ENCODE assay signal across 1 cellular context in genomic region chr1:108691886-108692723, GRCh38.
TF ChIP-seq lines count a peak whose summit lies in the region.

TSS of gene PRPF38B (plus strand) at chr1:108692310. CDS start at chr1:108692592, 282 bp downstream.

TF ChIP-seq in GM12878, 131 proteins besides CTCF, POLR2A, EP300 and RAD21 (continued from another document):
- TF ChIP-seq NKRF (conservative IDR thresholded peaks at IDR 0.05), result peak; percentile 67
- peak; percentile 97 for TF ChIP-seq POLR2AphosphoS2 (IDR thresholded peaks at IDR 0.05; ENCODE audit: low read depth, low read length)
- TF ChIP-seq ZNF687 (IDR thresholded peaks at IDR 0.05), result peak; percentile 45; the same call in 1 of the 2 replicates
- TF ChIP-seq CHD1 (IDR thresholded peaks at IDR 0.05; ENCODE audit: low read depth, low read length), result no peak; the same call in 1 of the 2 replicates
- peak; percentile 46; the same call in 1 of the 2 replicates for TF ChIP-seq HDGF (IDR thresholded peaks at IDR 0.05)
- TF ChIP-seq ATF2 (IDR thresholded peaks at IDR 0.05; ENCODE audit: low read length), result no peak
- TF ChIP-seq JUNB (IDR thresholded peaks at IDR 0.05), result no peak
- no peak for TF ChIP-seq BMI1 (IDR thresholded peaks at IDR 0.05; ENCODE audit: borderline replicate concordance)
- peak; percentile 64; the same call in 1 of the 2 replicates for TF ChIP-seq NR2F1 (conservative IDR thresholded peaks at IDR 0.05)
- peak; percentile 91 for TF ChIP-seq GABPA (IDR thresholded peaks at IDR 0.05; ENCODE audit: low read depth)
- TF ChIP-seq MXI1 (IDR thresholded peaks at IDR 0.05; ENCODE audit: low read depth, low read length), result 0 out of 2 replicates have a peak, but pooled peaks have one; percentile 1
- peak; percentile 54 for TF ChIP-seq ATF7 (IDR thresholded peaks at IDR 0.05; ENCODE audit: low read depth)
- TF ChIP-seq HDAC6 (IDR thresholded peaks at IDR 0.05; ENCODE audit: unreplicated experiment), result no peak
- peak; percentile 55 for TF ChIP-seq SKIL (IDR thresholded peaks at IDR 0.05; ENCODE audit: low read depth, poor library complexity, severe bottlenecking)
- TF ChIP-seq ELK1 (IDR thresholded peaks at IDR 0.05; ENCODE audit: low read depth, low read length), result 0 out of 2 replicates have a peak, but pooled peaks have one; percentile 53
- peak; percentile 85 for TF ChIP-seq MLLT1 (IDR thresholded peaks at IDR 0.05)
- TF ChIP-seq CBFB (IDR thresholded peaks at IDR 0.05; ENCODE audit: low read depth), result peak; percentile 80; the same call in 1 of the 2 replicates
- TF ChIP-seq JUND (IDR thresholded peaks at IDR 0.05; ENCODE audit: low read depth, low read length), result no peak
